In the genomic region with DNA sequence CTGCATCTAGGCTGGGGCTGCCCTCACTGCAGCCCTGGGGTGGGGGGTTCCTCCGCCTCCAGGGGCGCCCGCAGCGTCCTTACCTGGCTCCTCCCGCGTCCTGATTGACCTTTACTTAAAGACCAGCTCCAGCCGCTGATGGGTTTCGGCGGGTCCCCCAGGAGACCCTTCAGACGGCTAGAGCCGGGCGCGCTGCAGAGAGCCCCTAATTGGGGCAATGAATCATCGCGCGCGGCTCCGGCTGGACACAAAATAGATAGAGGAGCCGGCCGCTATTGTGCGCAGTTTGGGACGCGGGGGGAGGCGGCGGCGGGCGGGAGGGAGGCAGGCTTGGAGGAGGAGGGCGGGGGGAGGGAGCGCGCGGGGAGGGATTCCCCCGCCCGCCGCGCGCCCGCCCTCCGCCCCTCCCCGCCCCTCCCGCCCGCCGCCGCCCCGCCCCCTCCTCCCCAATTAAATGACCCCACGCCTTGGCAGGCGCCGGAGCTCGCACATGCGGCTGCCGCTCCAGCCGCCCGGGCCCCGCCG, we compare ENCODE assay signal across 8 cellular contexts. TPM values are rescaled to one million over a fixed set of nuclear protein-coding genes. Genes with fewer than 3 reads are reported as not detected.
A peak's percentile ranks its signal among the peaks of the same experiment; 100 is the strongest.
DNase-seq lines count a peak whose midpoint lies in the region; ATAC-seq and TF ChIP-seq lines count a peak whose summit lies in the region.

No MANE protein-coding gene starts in this region.

- POLR2A ChIA-PET in activated CD4-positive, alpha-beta T cell treated with anti-CD3 and anti-CD28 coated beads, Interleukin-2, amount 10 ng/mL, durations not matched to agents 7 days and 5 days (lab: Charles Lee): no interaction called here

- no peak for DNase-seq in activated T-cell treated with anti-CD3 and anti-CD28 coated beads, Interleukin-2, amount 50 U/mL, for 24 hours
- no peak for DNase-seq in activated T-cell treated with anti-CD3 and anti-CD28 coated beads, Interleukin-2, amount 50 U/mL, for 48 hours
- DNase-seq in WERI-Rb-1 (no peak), hepatic stellate cell (ENCODE audit: low spot score) (peak; percentile 87), globus pallidus (ENCODE audit: low spot score) (no peak)
- no peak for DNase-seq in activated CD4-positive, alpha-beta T cell treated with anti-CD3 and anti-CD28 coated beads, Interleukin-2, amount 10 ng/mL, durations not matched to agents 7 days and 5 days

- no peaks in the 10 kb centered on the region for H3K27me3 ChIP-seq in WERI-Rb-1 (ENCODE audit: insufficient read depth, low read depth, severe bottlenecking)

- peak overlapping the region; percentile 57 for H3K4me3 Mint-ChIP-seq in activated T-cell treated with anti-CD3 and anti-CD28 coated beads, Interleukin-2, amount 50 U/mL, for 24 hours
- H3K4me3 Mint-ChIP-seq in stimulated activated memory B cell treated with anti-CD40 and anti-IgM and Interleukin-4, amounts not matched to agents 10 μg/mL and 1 μg/mL and 100 μg/mL, for 72 hours: peak overlapping the region; percentile 51
- no peak overlapping the region for H3K4me3 Mint-ChIP-seq in activated CD4-positive, alpha-beta T cell treated with anti-CD3 and anti-CD28 coated beads, Interleukin-2, amount 10 ng/mL, durations not matched to agents 7 days and 5 days

- no peak overlapping the region for H3K27ac Mint-ChIP-seq in activated T-cell treated with anti-CD3 and anti-CD28 coated beads, Interleukin-2, amount 50 U/mL, for 24 hours
- H3K27ac Mint-ChIP-seq in stimulated activated memory B cell treated with anti-CD40 and anti-IgM and Interleukin-4, amounts not matched to agents 10 μg/mL and 1 μg/mL and 100 μg/mL, for 72 hours: no peak overlapping the region
- H3K27ac Mint-ChIP-seq in activated CD4-positive, alpha-beta T cell treated with anti-CD3 and anti-CD28 coated beads, Interleukin-2, amount 10 ng/mL, durations not matched to agents 7 days and 5 days: no peak overlapping the region

- H3K4me3 ChIP-seq in WERI-Rb-1 (ENCODE audit: low read depth, low read length): peak overlapping the region; percentile 40

- H3K36me3 Mint-ChIP-seq in activated T-cell treated with anti-CD3 and anti-CD28 coated beads, Interleukin-2, amount 50 U/mL, for 24 hours (ENCODE audit: low read depth): no peaks in the 10 kb centered on the region
- no peaks in the 10 kb centered on the region for H3K36me3 Mint-ChIP-seq in stimulated activated memory B cell treated with anti-CD40 and anti-IgM and Interleukin-4, amounts not matched to agents 10 μg/mL and 1 μg/mL and 100 μg/mL, for 72 hours
- H3K36me3 Mint-ChIP-seq in activated CD4-positive, alpha-beta T cell treated with anti-CD3 and anti-CD28 coated beads, Interleukin-2, amount 10 ng/mL, durations not matched to agents 7 days and 5 days (ENCODE audit: low read depth): no peaks in the 10 kb centered on the region

- H3K9me3 ChIP-seq in WERI-Rb-1 (ENCODE audit: severe bottlenecking): no peaks in the 10 kb centered on the region

- H3K36me3 ChIP-seq in WERI-Rb-1: peaks cover 13% of the 10 kb centered on the region

- peaks cover 5% of the 10 kb centered on the region for H3K4me1 Mint-ChIP-seq in activated T-cell treated with anti-CD3 and anti-CD28 coated beads, Interleukin-2, amount 50 U/mL, for 24 hours (ENCODE audit: low read depth)
- H3K4me1 Mint-ChIP-seq in stimulated activated memory B cell treated with anti-CD40 and anti-IgM and Interleukin-4, amounts not matched to agents 10 μg/mL and 1 μg/mL and 100 μg/mL, for 72 hours: peaks cover 7% of the 10 kb centered on the region
- no peaks in the 10 kb centered on the region for H3K4me1 Mint-ChIP-seq in activated CD4-positive, alpha-beta T cell treated with anti-CD3 and anti-CD28 coated beads, Interleukin-2, amount 10 ng/mL, durations not matched to agents 7 days and 5 days

- CTCF ChIA-PET in activated CD4-positive, alpha-beta T cell treated with anti-CD3 and anti-CD28 coated beads, Interleukin-2, amount 10 ng/mL, durations not matched to agents 7 days and 5 days (lab: Charles Lee): no interaction called here

- H3K27ac ChIP-seq in WERI-Rb-1: peak overlapping the region; percentile 57

- peaks cover 62% of the 10 kb centered on the region for H3K27me3 Mint-ChIP-seq in activated T-cell treated with anti-CD3 and anti-CD28 coated beads, Interleukin-2, amount 50 U/mL, for 24 hours
- peaks cover 75% of the 10 kb centered on the region for H3K27me3 Mint-ChIP-seq in stimulated activated memory B cell treated with anti-CD40 and anti-IgM and Interleukin-4, amounts not matched to agents 10 μg/mL and 1 μg/mL and 100 μg/mL, for 72 hours
- peaks cover 55% of the 10 kb centered on the region for H3K27me3 Mint-ChIP-seq in activated CD4-positive, alpha-beta T cell treated with anti-CD3 and anti-CD28 coated beads, Interleukin-2, amount 10 ng/mL, durations not matched to agents 7 days and 5 days

- H3K9me3 Mint-ChIP-seq in activated T-cell treated with anti-CD3 and anti-CD28 coated beads, Interleukin-2, amount 50 U/mL, for 24 hours: no peaks in the 10 kb centered on the region
- H3K9me3 Mint-ChIP-seq in stimulated activated memory B cell treated with anti-CD40 and anti-IgM and Interleukin-4, amounts not matched to agents 10 μg/mL and 1 μg/mL and 100 μg/mL, for 72 hours: no peaks in the 10 kb centered on the region
- no peaks in the 10 kb centered on the region for H3K9me3 Mint-ChIP-seq in activated CD4-positive, alpha-beta T cell treated with anti-CD3 and anti-CD28 coated beads, Interleukin-2, amount 10 ng/mL, durations not matched to agents 7 days and 5 days

- 0 out of 2 replicates have a peak, but pooled peaks have one; percentile 1 for TF ChIP-seq CTCF in WERI-Rb-1 (IDR thresholded peaks at IDR 0.05; ENCODE audit: low read depth, low read length)

- ATAC-seq in stimulated activated memory B cell treated with anti-CD40 and anti-IgM and Interleukin-4, amounts not matched to agents 10 μg/mL and 1 μg/mL and 100 μg/mL, for 72 hours: no peak
- no peak for ATAC-seq in GM18907 (IDR thresholded peaks at IDR 0.05; ENCODE audit: unreplicated experiment)

RNA-seq across cellular contexts. Expression of gene CIBAR2, which starts 56.5 kb away (rescaled TPM):
- total RNA-seq in activated CD4-positive, alpha-beta T cell treated with anti-CD3 and anti-CD28 coated beads, Interleukin-2, amount 10 ng/mL, durations not matched to agents 7 days and 5 days: not detected
